ENCODE assay signal across 1 cellular context in the genomic region with DNA sequence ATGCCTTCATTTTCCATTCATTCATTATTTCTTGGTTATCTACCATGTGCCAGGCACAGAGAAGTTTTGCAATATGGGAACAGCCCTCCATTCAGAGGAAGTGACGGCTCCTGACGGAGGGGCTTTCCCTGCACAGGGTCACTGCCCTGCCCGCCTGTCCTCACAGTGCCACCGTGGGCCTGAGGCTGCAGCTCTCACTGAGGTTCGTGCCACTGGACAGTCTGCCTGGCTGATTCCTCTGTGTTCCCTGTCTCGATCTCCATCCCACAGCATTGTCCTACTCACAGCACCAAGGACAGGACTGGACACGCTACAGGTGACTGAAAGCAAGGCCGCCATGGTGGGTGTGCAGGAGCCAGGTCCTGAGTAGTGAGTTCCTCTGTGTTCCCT.
TF ChIP-seq lines count a peak whose summit lies in the region.

No MANE protein-coding gene starts in this region.

TF ChIP-seq in H1, 55 proteins besides CTCF, POLR2A, EP300 and RAD21 (continued from another document):
- TF ChIP-seq, protein P1, sequence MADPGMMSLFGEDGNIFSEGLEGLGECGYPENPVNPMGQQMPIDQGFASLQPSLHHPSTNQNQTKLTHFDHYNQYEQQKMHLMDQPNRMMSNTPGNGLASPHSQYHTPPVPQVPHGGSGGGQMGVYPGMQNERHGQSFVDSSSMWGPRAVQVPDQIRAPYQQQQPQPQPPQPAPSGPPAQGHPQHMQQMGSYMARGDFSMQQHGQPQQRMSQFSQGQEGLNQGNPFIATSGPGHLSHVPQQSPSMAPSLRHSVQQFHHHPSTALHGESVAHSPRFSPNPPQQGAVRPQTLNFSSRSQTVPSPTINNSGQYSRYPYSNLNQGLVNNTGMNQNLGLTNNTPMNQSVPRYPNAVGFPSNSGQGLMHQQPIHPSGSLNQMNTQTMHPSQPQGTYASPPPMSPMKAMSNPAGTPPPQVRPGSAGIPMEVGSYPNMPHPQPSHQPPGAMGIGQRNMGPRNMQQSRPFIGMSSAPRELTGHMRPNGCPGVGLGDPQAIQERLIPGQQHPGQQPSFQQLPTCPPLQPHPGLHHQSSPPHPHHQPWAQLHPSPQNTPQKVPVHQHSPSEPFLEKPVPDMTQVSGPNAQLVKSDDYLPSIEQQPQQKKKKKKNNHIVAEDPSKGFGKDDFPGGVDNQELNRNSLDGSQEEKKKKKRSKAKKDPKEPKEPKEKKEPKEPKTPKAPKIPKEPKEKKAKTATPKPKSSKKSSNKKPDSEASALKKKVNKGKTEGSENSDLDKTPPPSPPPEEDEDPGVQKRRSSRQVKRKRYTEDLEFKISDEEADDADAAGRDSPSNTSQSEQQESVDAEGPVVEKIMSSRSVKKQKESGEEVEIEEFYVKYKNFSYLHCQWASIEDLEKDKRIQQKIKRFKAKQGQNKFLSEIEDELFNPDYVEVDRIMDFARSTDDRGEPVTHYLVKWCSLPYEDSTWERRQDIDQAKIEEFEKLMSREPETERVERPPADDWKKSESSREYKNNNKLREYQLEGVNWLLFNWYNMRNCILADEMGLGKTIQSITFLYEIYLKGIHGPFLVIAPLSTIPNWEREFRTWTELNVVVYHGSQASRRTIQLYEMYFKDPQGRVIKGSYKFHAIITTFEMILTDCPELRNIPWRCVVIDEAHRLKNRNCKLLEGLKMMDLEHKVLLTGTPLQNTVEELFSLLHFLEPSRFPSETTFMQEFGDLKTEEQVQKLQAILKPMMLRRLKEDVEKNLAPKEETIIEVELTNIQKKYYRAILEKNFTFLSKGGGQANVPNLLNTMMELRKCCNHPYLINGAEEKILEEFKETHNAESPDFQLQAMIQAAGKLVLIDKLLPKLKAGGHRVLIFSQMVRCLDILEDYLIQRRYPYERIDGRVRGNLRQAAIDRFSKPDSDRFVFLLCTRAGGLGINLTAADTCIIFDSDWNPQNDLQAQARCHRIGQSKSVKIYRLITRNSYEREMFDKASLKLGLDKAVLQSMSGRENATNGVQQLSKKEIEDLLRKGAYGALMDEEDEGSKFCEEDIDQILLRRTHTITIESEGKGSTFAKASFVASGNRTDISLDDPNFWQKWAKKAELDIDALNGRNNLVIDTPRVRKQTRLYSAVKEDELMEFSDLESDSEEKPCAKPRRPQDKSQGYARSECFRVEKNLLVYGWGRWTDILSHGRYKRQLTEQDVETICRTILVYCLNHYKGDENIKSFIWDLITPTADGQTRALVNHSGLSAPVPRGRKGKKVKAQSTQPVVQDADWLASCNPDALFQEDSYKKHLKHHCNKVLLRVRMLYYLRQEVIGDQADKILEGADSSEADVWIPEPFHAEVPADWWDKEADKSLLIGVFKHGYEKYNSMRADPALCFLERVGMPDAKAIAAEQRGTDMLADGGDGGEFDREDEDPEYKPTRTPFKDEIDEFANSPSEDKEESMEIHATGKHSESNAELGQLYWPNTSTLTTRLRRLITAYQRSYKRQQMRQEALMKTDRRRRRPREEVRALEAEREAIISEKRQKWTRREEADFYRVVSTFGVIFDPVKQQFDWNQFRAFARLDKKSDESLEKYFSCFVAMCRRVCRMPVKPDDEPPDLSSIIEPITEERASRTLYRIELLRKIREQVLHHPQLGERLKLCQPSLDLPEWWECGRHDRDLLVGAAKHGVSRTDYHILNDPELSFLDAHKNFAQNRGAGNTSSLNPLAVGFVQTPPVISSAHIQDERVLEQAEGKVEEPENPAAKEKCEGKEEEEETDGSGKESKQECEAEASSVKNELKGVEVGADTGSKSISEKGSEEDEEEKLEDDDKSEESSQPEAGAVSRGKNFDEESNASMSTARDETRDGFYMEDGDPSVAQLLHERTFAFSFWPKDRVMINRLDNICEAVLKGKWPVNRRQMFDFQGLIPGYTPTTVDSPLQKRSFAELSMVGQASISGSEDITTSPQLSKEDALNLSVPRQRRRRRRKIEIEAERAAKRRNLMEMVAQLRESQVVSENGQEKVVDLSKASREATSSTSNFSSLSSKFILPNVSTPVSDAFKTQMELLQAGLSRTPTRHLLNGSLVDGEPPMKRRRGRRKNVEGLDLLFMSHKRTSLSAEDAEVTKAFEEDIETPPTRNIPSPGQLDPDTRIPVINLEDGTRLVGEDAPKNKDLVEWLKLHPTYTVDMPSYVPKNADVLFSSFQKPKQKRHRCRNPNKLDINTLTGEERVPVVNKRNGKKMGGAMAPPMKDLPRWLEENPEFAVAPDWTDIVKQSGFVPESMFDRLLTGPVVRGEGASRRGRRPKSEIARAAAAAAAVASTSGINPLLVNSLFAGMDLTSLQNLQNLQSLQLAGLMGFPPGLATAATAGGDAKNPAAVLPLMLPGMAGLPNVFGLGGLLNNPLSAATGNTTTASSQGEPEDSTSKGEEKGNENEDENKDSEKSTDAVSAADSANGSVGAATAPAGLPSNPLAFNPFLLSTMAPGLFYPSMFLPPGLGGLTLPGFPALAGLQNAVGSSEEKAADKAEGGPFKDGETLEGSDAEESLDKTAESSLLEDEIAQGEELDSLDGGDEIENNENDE (IDR thresholded peaks at IDR 0.05; ENCODE audit: insufficient replicate concordance, low read length): no peak
- TF ChIP-seq SP2 (IDR thresholded peaks at IDR 0.05; ENCODE audit: low read length): no peak
- TF ChIP-seq HDAC2 (IDR thresholded peaks at IDR 0.05; ENCODE audit: borderline replicate concordance in 1 of 2, low read depth in 2 of 2, low read length in 2 of 2): no peak
- TF ChIP-seq TEAD4 (IDR thresholded peaks at IDR 0.05; ENCODE audit: low read depth, low read length): no peak
- TF ChIP-seq CHD2 (IDR thresholded peaks at IDR 0.05; ENCODE audit: low read length): no peak
- no peak for TF ChIP-seq POU5F1 (IDR thresholded peaks at IDR 0.05; ENCODE audit: low read depth, low read length)
- no peak for TF ChIP-seq KDM1A (IDR thresholded peaks at IDR 0.05; ENCODE audit: borderline replicate concordance, low read length)
- TF ChIP-seq NANOG (IDR thresholded peaks at IDR 0.05; ENCODE audit: insufficient read depth, low read depth, low read length, poor library complexity, severe bottlenecking): no peak
- no peak for TF ChIP-seq RXRA (IDR thresholded peaks at IDR 0.05; ENCODE audit: insufficient read depth, low read depth, low read length)
TF ChIP-seq in H1: peak in this region for 0.
